15 cellular contexts compared by ENCODE assay signal in genomic region chr2:227191367-227191766, GRCh38. TPM values are rescaled to one million over a fixed set of nuclear protein-coding genes. Genes with fewer than 3 reads are reported as not detected.
DNase-seq lines count a peak whose midpoint lies in the region; ATAC-seq and TF ChIP-seq lines count a peak whose summit lies in the region.
"Had no signal": no experiment of that assay in that cellular context is flagged by ENCODE, and none has a peak within 500 bp of the region (broad histone marks: within the 10 kb centered on the region; RNA-seq: fewer than 3 reads in every experiment).

No MANE protein-coding gene starts in this region.

- no peaks in the 10 kb centered on the region for H3K36me3 ChIP-seq in WERI-Rb-1
- H3K36me3 ChIP-seq: breast epithelium had no signal

- H3K4me1 Mint-ChIP-seq in activated CD8-positive, alpha-beta T cell treated with anti-CD3 and anti-CD28 coated beads for 36 hours (ENCODE audit: low read depth) = no peaks in the 10 kb centered on the region
- H3K4me1 Mint-ChIP-seq: activated CD4-positive, alpha-beta T cell treated with anti-CD3 and anti-CD28 coated beads for 36 hours; activated T-helper 17 cell treated with anti-CD3 and anti-CD28 coated beads, Interleukin-2, amount 50 U/mL, for 72 hours had no signal

- no peak for ATAC-seq in GM19035 (IDR thresholded peaks at IDR 0.05; ENCODE audit: unreplicated experiment)
- ATAC-seq in activated CD8-positive, alpha-beta T cell treated with anti-CD3 and anti-CD28 coated beads for 36 hours = no peak
- ATAC-seq: activated CD4-positive, alpha-beta T cell treated with anti-CD3 and anti-CD28 coated beads for 36 hours; activated T-helper 17 cell treated with anti-CD3 and anti-CD28 coated beads, Interleukin-2, amount 50 U/mL, for 72 hours; stimulated activated naive B cell treated with anti-CD40 and anti-IgM and Interleukin-4, amounts not matched to agents 10 μg/mL and 1 μg/mL and 100 μg/mL, for 72 hours had no signal

- no peaks in the 10 kb centered on the region for H3K9me3 ChIP-seq in WERI-Rb-1 (ENCODE audit: severe bottlenecking)
- H3K9me3 ChIP-seq: breast epithelium had no signal

- TF ChIP-seq CTCF in WERI-Rb-1 (IDR thresholded peaks at IDR 0.05; ENCODE audit: low read depth, low read length) = no peak
- no peak for TF ChIP-seq CTCF in activated CD8-positive, alpha-beta T cell treated with anti-CD3 and anti-CD28 coated beads for 36 hours (IDR thresholded peaks at IDR 0.05)

- no peaks in the 10 kb centered on the region for H3K27me3 ChIP-seq in WERI-Rb-1 (ENCODE audit: insufficient read depth, low read depth, severe bottlenecking)
- H3K27me3 ChIP-seq: breast epithelium had no signal

- no peak overlapping the region for H3K4me3 Mint-ChIP-seq in activated CD8-positive, alpha-beta T cell treated with anti-CD3 and anti-CD28 coated beads for 36 hours
- H3K4me3 Mint-ChIP-seq: activated CD4-positive, alpha-beta T cell treated with anti-CD3 and anti-CD28 coated beads for 36 hours; activated T-helper 17 cell treated with anti-CD3 and anti-CD28 coated beads, Interleukin-2, amount 50 U/mL, for 72 hours; stimulated activated naive B cell treated with anti-CD40 and anti-IgM and Interleukin-4, amounts not matched to agents 10 μg/mL and 1 μg/mL and 100 μg/mL, for 72 hours had no signal

- H3K4me3 ChIP-seq in WERI-Rb-1 (ENCODE audit: low read depth, low read length) = no peak overlapping the region
- H3K4me3 ChIP-seq: breast epithelium had no signal

- peaks cover 16% of the 10 kb centered on the region for H3K27me3 Mint-ChIP-seq in activated CD8-positive, alpha-beta T cell treated with anti-CD3 and anti-CD28 coated beads for 36 hours

- peak; percentile 52 for DNase-seq in Daoy (ENCODE audit: low read depth)
- peak; percentile 49 for DNase-seq in M059J (ENCODE audit: low read depth)
- peak; percentile 14 for DNase-seq in WERI-Rb-1
- DNase-seq in left kidney (ENCODE audit: low read depth, low spot score) = peak; percentile 35
- DNase-seq in ureter (ENCODE audit: low spot score) = no peak
- DNase-seq in T-helper 2 cell = no peak
- no peak for DNase-seq in activated CD8-positive, alpha-beta T cell treated with anti-CD3 and anti-CD28 coated beads for 36 hours
- DNase-seq: activated CD4-positive, alpha-beta T cell treated with anti-CD3 and anti-CD28 coated beads for 36 hours; GDM1; stimulated activated naive B cell treated with anti-CD40 and anti-IgM and Interleukin-4, amounts not matched to agents 10 μg/mL and 1 μg/mL and 100 μg/mL, for 72 hours had no signal

- intact Hi-C loops in activated CD8-positive, alpha-beta T cell treated with anti-CD3 and anti-CD28 coated beads for 36 hours (cut with micrococcal nuclease) = no loop called here

- H3K27ac ChIP-seq in WERI-Rb-1 = no peak overlapping the region
- H3K27ac ChIP-seq: breast epithelium had no signal

- no peak overlapping the region for H3K27ac Mint-ChIP-seq in activated CD8-positive, alpha-beta T cell treated with anti-CD3 and anti-CD28 coated beads for 36 hours
- H3K27ac Mint-ChIP-seq: activated CD4-positive, alpha-beta T cell treated with anti-CD3 and anti-CD28 coated beads for 36 hours; activated T-helper 17 cell treated with anti-CD3 and anti-CD28 coated beads, Interleukin-2, amount 50 U/mL, for 72 hours; stimulated activated naive B cell treated with anti-CD40 and anti-IgM and Interleukin-4, amounts not matched to agents 10 μg/mL and 1 μg/mL and 100 μg/mL, for 72 hours had no signal

- POLR2A ChIA-PET in activated CD8-positive, alpha-beta T cell treated with anti-CD3 and anti-CD28 coated beads for 36 hours (lab: Charles Lee) = no interaction called here

- H3K36me3 Mint-ChIP-seq in activated CD8-positive, alpha-beta T cell treated with anti-CD3 and anti-CD28 coated beads for 36 hours (ENCODE audit: low read depth) = no peaks in the 10 kb centered on the region
- H3K36me3 Mint-ChIP-seq: stimulated activated naive B cell treated with anti-CD40 and anti-IgM and Interleukin-4, amounts not matched to agents 10 μg/mL and 1 μg/mL and 100 μg/mL, for 72 hours had no signal

- CTCF ChIA-PET in activated CD8-positive, alpha-beta T cell treated with anti-CD3 and anti-CD28 coated beads for 36 hours (lab: Charles Lee) = interaction anchor here (1.7 kb wide), 1 partner anchor 47 kb away, joined by 3 read pairs; no protein-coding TSS in a partner anchor

- no peaks in the 10 kb centered on the region for H3K9me3 Mint-ChIP-seq in activated CD8-positive, alpha-beta T cell treated with anti-CD3 and anti-CD28 coated beads for 36 hours
- H3K9me3 Mint-ChIP-seq: activated T-helper 17 cell treated with anti-CD3 and anti-CD28 coated beads, Interleukin-2, amount 50 U/mL, for 72 hours; stimulated activated naive B cell treated with anti-CD40 and anti-IgM and Interleukin-4, amounts not matched to agents 10 μg/mL and 1 μg/mL and 100 μg/mL, for 72 hours had no signal

RNA-seq across cellular contexts. Expression of gene COL4A3, which starts 26.9 kb away (rescaled TPM):
- total RNA-seq in Daoy (2014; rRNA removed; shearing (Covaris generic)) = 0.06 TPM in 1 of 2 replicates, not detected in the other
- total RNA-seq in M059J (2014; rRNA removed; shearing (Covaris generic)) = 0.02 and 0.47 TPM in 2 replicates
- total RNA-seq in ureter = 23.3 TPM
- not detected for total RNA-seq in activated CD8-positive, alpha-beta T cell treated with anti-CD3 and anti-CD28 coated beads for 36 hours
- total RNA-seq: activated CD4-positive, alpha-beta T cell treated with anti-CD3 and anti-CD28 coated beads for 36 hours; endothelial cell of umbilical vein; osteoblast had no signal

RNA-seq across cellular contexts. Expression of gene COL4A4, which starts 27.4 kb away (rescaled TPM):
- under 0.01 and 0.15 TPM in 2 replicates for total RNA-seq in Daoy (2014; rRNA removed; shearing (Covaris generic))
- total RNA-seq in M059J (2014; rRNA removed; shearing (Covaris generic)) = 0.22 and 0.89 TPM in 2 replicates
- total RNA-seq in ureter = 12.1 TPM
- total RNA-seq in activated CD8-positive, alpha-beta T cell treated with anti-CD3 and anti-CD28 coated beads for 36 hours = not detected
- total RNA-seq: activated CD4-positive, alpha-beta T cell treated with anti-CD3 and anti-CD28 coated beads for 36 hours; endothelial cell of umbilical vein had no signal

Comparison
In these comparisons a context has a peak if more than half of its experiments do, and no peak if none do; other contexts are left out.
1. DNase-seq: peak in Daoy (single experiment), M059J (single experiment), WERI-Rb-1 (single experiment) and left kidney (single experiment); none in ureter (single experiment), T-helper 2 cell (0 of 5) and activated CD8-positive, alpha-beta T cell treated with anti-CD3 and anti-CD28 coated beads for 36 hours (single experiment).
2. RNA of gene COL4A3, which starts 26.9 kb away (total RNA-seq): 23.3 TPM in ureter (single experiment); 0.02 to 0.47 TPM in M059J, not detected in activated CD8-positive, alpha-beta T cell treated with anti-CD3 and anti-CD28 coated beads for 36 hours and 0.06 TPM in Daoy; every median in the first group is over 10 times any median in the second.